In genomic region chr11:12565406-12565805, GRCh38 we compare ENCODE assay signal across 8 cellular contexts.
"Had no signal": no experiment of that assay in that cellular context is flagged by ENCODE, and none has a peak within 500 bp of the region (broad histone marks: within the 10 kb centered on the region; RNA-seq: fewer than 3 reads in every experiment).

No MANE protein-coding gene starts in this region.

- DNase-seq: H7, HFFc6, KBM-7 had no signal

- H3K27ac ChIP-seq: HL-60 had no signal

- H3K9me3 ChIP-seq: HAP-1 had no signal

- H2AFZ ChIP-seq: GM23338 had no signal

- H3K4me2 ChIP-seq: GM23338 had no signal

- ATAC-seq: GM23338, HCT116, HepG2 had no signal

- H3K4me1 ChIP-seq: HAP-1 had no signal

- H3K4me3 ChIP-seq: GM23338, HAP-1 had no signal

- H3K36me3 ChIP-seq: HAP-1 had no signal
